ENCODE assay signal across 1 cellular context in the genomic region with DNA sequence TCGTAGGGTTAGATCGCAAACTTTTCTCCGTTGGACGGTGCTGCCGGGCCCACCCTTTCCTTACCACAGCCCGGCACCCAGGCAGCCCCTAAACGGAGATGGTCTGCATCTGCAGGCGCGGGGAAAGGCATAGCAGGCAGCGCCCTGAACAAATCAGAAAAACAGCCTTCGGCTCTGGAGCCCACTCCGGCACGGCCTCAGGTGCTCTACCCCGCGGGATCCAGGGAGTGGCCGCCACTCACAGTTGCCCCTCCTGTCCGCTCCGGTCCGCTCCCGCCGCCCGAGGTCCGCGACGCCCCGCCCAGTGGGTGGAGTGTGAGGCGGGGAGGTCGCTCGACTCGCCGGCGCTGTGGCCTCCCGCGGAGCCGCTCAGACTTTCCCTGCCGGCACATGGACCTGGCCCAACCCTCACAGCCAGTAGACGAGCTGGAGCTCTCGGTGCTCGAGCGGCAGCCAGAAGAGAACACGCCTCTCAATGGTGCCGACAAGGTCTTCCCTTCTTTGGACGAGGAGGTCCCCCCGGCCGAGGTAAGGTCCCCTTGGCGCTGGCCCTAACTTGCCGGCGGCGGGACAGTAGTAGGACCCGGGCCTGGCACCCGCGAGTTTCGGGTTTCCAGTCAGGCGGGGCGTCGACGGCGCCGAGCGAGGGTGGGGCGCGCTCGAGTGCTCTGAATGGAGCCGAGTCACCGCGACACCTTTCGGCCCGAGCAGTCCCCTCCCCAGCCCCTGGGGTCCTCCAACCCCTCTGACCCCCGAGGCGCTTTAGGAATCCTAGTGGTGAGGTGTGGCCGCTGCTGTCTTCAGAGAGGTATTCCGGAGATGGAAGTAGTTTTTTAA.
A peak's percentile ranks its signal among the peaks of the same experiment; 100 is the strongest.
TF ChIP-seq lines count a peak whose summit lies in the region.

A gene with protein sequence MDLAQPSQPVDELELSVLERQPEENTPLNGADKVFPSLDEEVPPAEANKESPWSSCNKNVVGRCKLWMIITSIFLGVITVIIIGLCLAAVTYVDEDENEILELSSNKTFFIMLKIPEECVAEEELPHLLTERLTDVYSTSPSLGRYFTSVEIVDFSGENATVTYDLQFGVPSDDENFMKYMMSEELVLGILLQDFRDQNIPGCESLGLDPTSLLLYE (plus strand): TSS at position 372 of the 837 bp plus-strand sequence. CDS start 19 bp downstream, at position 391.

TF ChIP-seq in H1, 55 proteins besides CTCF, POLR2A, EP300 and RAD21:
- TF ChIP-seq BCL11A (IDR thresholded peaks at IDR 0.05; ENCODE audit: low read depth in 2 of 2, low read length in 2 of 2) = no peak
- no peak for TF ChIP-seq MAFK (IDR thresholded peaks at IDR 0.05; ENCODE audit: low read depth, low read length)
- TF ChIP-seq, protein P1, sequence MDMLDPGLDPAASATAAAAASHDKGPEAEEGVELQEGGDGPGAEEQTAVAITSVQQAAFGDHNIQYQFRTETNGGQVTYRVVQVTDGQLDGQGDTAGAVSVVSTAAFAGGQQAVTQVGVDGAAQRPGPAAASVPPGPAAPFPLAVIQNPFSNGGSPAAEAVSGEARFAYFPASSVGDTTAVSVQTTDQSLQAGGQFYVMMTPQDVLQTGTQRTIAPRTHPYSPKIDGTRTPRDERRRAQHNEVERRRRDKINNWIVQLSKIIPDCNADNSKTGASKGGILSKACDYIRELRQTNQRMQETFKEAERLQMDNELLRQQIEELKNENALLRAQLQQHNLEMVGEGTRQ (IDR thresholded peaks at IDR 0.05; ENCODE audit: low read length) = no peak
- TF ChIP-seq NANOG (IDR thresholded peaks at IDR 0.05; ENCODE audit: insufficient read depth, low read depth, low read length, poor library complexity, severe bottlenecking) = no peak
- TF ChIP-seq PHF8 (conservative IDR thresholded peaks at IDR 0.05; ENCODE audit: low read depth, low read length) = peak; percentile 73
- TF ChIP-seq ZNF274 (IDR thresholded peaks at IDR 0.05; ENCODE audit: borderline replicate concordance, extremely low read depth, low read length) = no peak
- TF ChIP-seq KDM1A (IDR thresholded peaks at IDR 0.05; ENCODE audit: borderline replicate concordance, low read length) = no peak
- peak; percentile 90; the same call in 1 of the 2 replicates for TF ChIP-seq RBBP5 (IDR thresholded peaks at IDR 0.05; ENCODE audit: borderline replicate concordance, low read depth, low read length)
- TF ChIP-seq BACH1 (IDR thresholded peaks at IDR 0.05; ENCODE audit: low read length) = no peak
- TF ChIP-seq JUN (IDR thresholded peaks at IDR 0.05; ENCODE audit: low read depth, low read length) = no peak
- no peak for TF ChIP-seq SIRT6 (IDR thresholded peaks at IDR 0.05; ENCODE audit: low read length)
- no peak for TF ChIP-seq EGR1 (IDR thresholded peaks at IDR 0.05; ENCODE audit: borderline replicate concordance, low read depth, low read length)
- no peak for TF ChIP-seq EZH2 (IDR thresholded peaks at IDR 0.05; ENCODE audit: low read depth, low read length, severe bottlenecking)
- no peak for TF ChIP-seq SP1 (IDR thresholded peaks at IDR 0.05; ENCODE audit: low read depth, low read length)
- no peak for TF ChIP-seq FOSL1 (IDR thresholded peaks at IDR 0.05; ENCODE audit: insufficient read depth, low read depth, low read length)
- TF ChIP-seq YY1 (IDR thresholded peaks at IDR 0.05; ENCODE audit: low read depth, low read length) = no peak
- no peak for TF ChIP-seq SRF (IDR thresholded peaks at IDR 0.05; ENCODE audit: low read depth, low read length)
- no peak for TF ChIP-seq SIX5 (IDR thresholded peaks at IDR 0.05; ENCODE audit: low read depth, low read length)
- peak in 1 of 2 experiments; percentile 81; a peak in 2 of 4 replicates for TF ChIP-seq SIN3A (conservative IDR thresholded peaks at IDR 0.05 in 1 of 2, IDR thresholded peaks at IDR 0.05 in 1 of 2; ENCODE audit: low read depth in 1 of 2, low read length in 2 of 2)
- TF ChIP-seq KDM5A (IDR thresholded peaks at IDR 0.05; ENCODE audit: low read length) = no peak
- TF ChIP-seq HDAC6 (IDR thresholded peaks at IDR 0.05; ENCODE audit: low read depth, low read length) = no peak
- TF ChIP-seq CTBP2 (IDR thresholded peaks at IDR 0.05; ENCODE audit: borderline replicate concordance, insufficient read depth, insufficient read length, low read length) = no peak
- TF ChIP-seq, protein P2, sequence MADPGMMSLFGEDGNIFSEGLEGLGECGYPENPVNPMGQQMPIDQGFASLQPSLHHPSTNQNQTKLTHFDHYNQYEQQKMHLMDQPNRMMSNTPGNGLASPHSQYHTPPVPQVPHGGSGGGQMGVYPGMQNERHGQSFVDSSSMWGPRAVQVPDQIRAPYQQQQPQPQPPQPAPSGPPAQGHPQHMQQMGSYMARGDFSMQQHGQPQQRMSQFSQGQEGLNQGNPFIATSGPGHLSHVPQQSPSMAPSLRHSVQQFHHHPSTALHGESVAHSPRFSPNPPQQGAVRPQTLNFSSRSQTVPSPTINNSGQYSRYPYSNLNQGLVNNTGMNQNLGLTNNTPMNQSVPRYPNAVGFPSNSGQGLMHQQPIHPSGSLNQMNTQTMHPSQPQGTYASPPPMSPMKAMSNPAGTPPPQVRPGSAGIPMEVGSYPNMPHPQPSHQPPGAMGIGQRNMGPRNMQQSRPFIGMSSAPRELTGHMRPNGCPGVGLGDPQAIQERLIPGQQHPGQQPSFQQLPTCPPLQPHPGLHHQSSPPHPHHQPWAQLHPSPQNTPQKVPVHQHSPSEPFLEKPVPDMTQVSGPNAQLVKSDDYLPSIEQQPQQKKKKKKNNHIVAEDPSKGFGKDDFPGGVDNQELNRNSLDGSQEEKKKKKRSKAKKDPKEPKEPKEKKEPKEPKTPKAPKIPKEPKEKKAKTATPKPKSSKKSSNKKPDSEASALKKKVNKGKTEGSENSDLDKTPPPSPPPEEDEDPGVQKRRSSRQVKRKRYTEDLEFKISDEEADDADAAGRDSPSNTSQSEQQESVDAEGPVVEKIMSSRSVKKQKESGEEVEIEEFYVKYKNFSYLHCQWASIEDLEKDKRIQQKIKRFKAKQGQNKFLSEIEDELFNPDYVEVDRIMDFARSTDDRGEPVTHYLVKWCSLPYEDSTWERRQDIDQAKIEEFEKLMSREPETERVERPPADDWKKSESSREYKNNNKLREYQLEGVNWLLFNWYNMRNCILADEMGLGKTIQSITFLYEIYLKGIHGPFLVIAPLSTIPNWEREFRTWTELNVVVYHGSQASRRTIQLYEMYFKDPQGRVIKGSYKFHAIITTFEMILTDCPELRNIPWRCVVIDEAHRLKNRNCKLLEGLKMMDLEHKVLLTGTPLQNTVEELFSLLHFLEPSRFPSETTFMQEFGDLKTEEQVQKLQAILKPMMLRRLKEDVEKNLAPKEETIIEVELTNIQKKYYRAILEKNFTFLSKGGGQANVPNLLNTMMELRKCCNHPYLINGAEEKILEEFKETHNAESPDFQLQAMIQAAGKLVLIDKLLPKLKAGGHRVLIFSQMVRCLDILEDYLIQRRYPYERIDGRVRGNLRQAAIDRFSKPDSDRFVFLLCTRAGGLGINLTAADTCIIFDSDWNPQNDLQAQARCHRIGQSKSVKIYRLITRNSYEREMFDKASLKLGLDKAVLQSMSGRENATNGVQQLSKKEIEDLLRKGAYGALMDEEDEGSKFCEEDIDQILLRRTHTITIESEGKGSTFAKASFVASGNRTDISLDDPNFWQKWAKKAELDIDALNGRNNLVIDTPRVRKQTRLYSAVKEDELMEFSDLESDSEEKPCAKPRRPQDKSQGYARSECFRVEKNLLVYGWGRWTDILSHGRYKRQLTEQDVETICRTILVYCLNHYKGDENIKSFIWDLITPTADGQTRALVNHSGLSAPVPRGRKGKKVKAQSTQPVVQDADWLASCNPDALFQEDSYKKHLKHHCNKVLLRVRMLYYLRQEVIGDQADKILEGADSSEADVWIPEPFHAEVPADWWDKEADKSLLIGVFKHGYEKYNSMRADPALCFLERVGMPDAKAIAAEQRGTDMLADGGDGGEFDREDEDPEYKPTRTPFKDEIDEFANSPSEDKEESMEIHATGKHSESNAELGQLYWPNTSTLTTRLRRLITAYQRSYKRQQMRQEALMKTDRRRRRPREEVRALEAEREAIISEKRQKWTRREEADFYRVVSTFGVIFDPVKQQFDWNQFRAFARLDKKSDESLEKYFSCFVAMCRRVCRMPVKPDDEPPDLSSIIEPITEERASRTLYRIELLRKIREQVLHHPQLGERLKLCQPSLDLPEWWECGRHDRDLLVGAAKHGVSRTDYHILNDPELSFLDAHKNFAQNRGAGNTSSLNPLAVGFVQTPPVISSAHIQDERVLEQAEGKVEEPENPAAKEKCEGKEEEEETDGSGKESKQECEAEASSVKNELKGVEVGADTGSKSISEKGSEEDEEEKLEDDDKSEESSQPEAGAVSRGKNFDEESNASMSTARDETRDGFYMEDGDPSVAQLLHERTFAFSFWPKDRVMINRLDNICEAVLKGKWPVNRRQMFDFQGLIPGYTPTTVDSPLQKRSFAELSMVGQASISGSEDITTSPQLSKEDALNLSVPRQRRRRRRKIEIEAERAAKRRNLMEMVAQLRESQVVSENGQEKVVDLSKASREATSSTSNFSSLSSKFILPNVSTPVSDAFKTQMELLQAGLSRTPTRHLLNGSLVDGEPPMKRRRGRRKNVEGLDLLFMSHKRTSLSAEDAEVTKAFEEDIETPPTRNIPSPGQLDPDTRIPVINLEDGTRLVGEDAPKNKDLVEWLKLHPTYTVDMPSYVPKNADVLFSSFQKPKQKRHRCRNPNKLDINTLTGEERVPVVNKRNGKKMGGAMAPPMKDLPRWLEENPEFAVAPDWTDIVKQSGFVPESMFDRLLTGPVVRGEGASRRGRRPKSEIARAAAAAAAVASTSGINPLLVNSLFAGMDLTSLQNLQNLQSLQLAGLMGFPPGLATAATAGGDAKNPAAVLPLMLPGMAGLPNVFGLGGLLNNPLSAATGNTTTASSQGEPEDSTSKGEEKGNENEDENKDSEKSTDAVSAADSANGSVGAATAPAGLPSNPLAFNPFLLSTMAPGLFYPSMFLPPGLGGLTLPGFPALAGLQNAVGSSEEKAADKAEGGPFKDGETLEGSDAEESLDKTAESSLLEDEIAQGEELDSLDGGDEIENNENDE (IDR thresholded peaks at IDR 0.05; ENCODE audit: insufficient replicate concordance, low read length) = no peak
- TF ChIP-seq TBP (IDR thresholded peaks at IDR 0.05; ENCODE audit: low read depth, low read length) = peak; percentile 69
- no peak for TF ChIP-seq CEBPB (IDR thresholded peaks at IDR 0.05; ENCODE audit: low read depth, low read length)
- TF ChIP-seq, protein P3, sequence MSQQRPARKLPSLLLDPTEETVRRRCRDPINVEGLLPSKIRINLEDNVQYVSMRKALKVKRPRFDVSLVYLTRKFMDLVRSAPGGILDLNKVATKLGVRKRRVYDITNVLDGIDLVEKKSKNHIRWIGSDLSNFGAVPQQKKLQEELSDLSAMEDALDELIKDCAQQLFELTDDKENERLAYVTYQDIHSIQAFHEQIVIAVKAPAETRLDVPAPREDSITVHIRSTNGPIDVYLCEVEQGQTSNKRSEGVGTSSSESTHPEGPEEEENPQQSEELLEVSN (IDR thresholded peaks at IDR 0.05) = peak; percentile 90
- no peak for TF ChIP-seq POU5F1 (IDR thresholded peaks at IDR 0.05; ENCODE audit: low read depth, low read length)
- no peak for TF ChIP-seq SUZ12 (IDR thresholded peaks at IDR 0.05; ENCODE audit: low read length)
- TF ChIP-seq GTF2F1 (IDR thresholded peaks at IDR 0.05; ENCODE audit: borderline replicate concordance, low read depth, low read length) = no peak
- peak; percentile 95 for TF ChIP-seq KDM4A (IDR thresholded peaks at IDR 0.05; ENCODE audit: low read depth, low read length, severe bottlenecking)
- no peak for TF ChIP-seq CBX5 (IDR thresholded peaks at IDR 0.05; ENCODE audit: low read depth, low read length)
- TF ChIP-seq TEAD4 (IDR thresholded peaks at IDR 0.05; ENCODE audit: low read depth, low read length) = no peak
- no peak for TF ChIP-seq RFX5 (IDR thresholded peaks at IDR 0.05; ENCODE audit: borderline replicate concordance, low read depth, low read length)
- no peak for TF ChIP-seq SP4 (IDR thresholded peaks at IDR 0.05; ENCODE audit: low read length)
- no peak for TF ChIP-seq CREB1 (IDR thresholded peaks at IDR 0.05)
- TF ChIP-seq ASH2L (IDR thresholded peaks at IDR 0.05; ENCODE audit: low read length) = peak; percentile 97
- no peak for TF ChIP-seq RNF2 (IDR thresholded peaks at IDR 0.05; ENCODE audit: borderline replicate concordance, low read depth, low read length, missing control alignments, poor library complexity, severe bottlenecking)
- no peak for TF ChIP-seq JUND (IDR thresholded peaks at IDR 0.05; ENCODE audit: low read length)
- TF ChIP-seq, protein P4, sequence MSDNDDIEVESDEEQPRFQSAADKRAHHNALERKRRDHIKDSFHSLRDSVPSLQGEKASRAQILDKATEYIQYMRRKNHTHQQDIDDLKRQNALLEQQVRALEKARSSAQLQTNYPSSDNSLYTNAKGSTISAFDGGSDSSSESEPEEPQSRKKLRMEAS (IDR thresholded peaks at IDR 0.05) = peak; percentile 96
- peak in 1 of 2 experiments; percentile 83; a peak in 1 of 4 replicates for TF ChIP-seq HDAC2 (IDR thresholded peaks at IDR 0.05; ENCODE audit: borderline replicate concordance in 1 of 2, low read depth in 2 of 2, low read length in 2 of 2)
- no peak for TF ChIP-seq CHD2 (IDR thresholded peaks at IDR 0.05; ENCODE audit: low read length)
- peak; percentile 80 for TF ChIP-seq TAF1 (IDR thresholded peaks at IDR 0.05; ENCODE audit: low read depth, low read length)
- peak; percentile 85 for TF ChIP-seq POLR2AphosphoS5 (IDR thresholded peaks at IDR 0.05; ENCODE audit: low read depth, low read length)
- no peak for TF ChIP-seq TCF12 (IDR thresholded peaks at IDR 0.05; ENCODE audit: low read depth, low read length)
- peak; percentile 26 for TF ChIP-seq SAP30 (IDR thresholded peaks at IDR 0.05; ENCODE audit: insufficient read depth, insufficient replicate concordance, low read length)
- TF ChIP-seq, protein P5, sequence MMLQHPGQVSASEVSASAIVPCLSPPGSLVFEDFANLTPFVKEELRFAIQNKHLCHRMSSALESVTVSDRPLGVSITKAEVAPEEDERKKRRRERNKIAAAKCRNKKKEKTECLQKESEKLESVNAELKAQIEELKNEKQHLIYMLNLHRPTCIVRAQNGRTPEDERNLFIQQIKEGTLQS (IDR thresholded peaks at IDR 0.05; ENCODE audit: insufficient read depth, low read depth, low read length) = no peak
- no peak for TF ChIP-seq CHD1 (IDR thresholded peaks at IDR 0.05; ENCODE audit: low read depth, low read length)
- no peak for TF ChIP-seq CBX8 (IDR thresholded peaks at IDR 0.05; ENCODE audit: borderline replicate concordance, low read depth, low read length)
